ENCODE assay signal across 1 cellular context in genomic region chr7:151244156-151244870, GRCh38.
TF ChIP-seq lines count a peak whose summit lies in the region.

No MANE protein-coding gene starts in this region.

TF ChIP-seq in H1, 55 proteins besides CTCF, POLR2A, EP300 and RAD21:
- TF ChIP-seq RBBP5 (IDR thresholded peaks at IDR 0.05; ENCODE audit: borderline replicate concordance, low read depth, low read length) (no peak), TAF7 (optimal IDR thresholded peaks at IDR 0.05; ENCODE audit: borderline replicate concordance, low read depth, low read length) (no peak), TEAD4 (IDR thresholded peaks at IDR 0.05; ENCODE audit: low read depth, low read length) (no peak), BACH1 (IDR thresholded peaks at IDR 0.05; ENCODE audit: low read length) (no peak), RFX5 (IDR thresholded peaks at IDR 0.05; ENCODE audit: borderline replicate concordance, low read depth, low read length) (no peak), SIX5 (IDR thresholded peaks at IDR 0.05; ENCODE audit: low read depth, low read length) (no peak), CTBP2 (IDR thresholded peaks at IDR 0.05; ENCODE audit: borderline replicate concordance, insufficient read depth, insufficient read length, low read length) (no peak), RXRA (IDR thresholded peaks at IDR 0.05; ENCODE audit: insufficient read depth, low read depth, low read length) (no peak), NRF1 (IDR thresholded peaks at IDR 0.05; ENCODE audit: low read depth, low read length) (no peak), CEBPB (IDR thresholded peaks at IDR 0.05; ENCODE audit: low read depth, low read length) (no peak), PHF8 (conservative IDR thresholded peaks at IDR 0.05; ENCODE audit: low read depth, low read length) (no peak)
